8 cellular contexts compared by ENCODE assay signal in the genomic region with DNA sequence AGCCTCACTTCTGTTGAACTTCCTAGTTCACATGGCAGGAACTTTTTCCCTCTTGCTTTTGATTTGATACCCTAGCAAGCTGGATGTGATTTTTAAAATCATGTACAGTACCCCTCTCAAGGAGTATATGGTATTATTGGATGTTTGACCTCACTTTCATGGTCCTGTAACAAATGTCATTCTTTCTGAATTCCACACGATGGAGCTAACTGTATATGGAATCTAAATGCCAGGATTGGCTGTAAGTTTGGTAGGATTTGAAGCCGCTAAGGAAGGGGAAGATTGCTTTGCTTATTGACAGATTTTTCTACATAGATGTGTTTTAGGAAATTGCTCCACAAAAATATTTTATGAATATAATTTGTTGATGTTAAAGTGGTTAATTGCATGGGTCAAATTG. TPM values are rescaled to one million over a fixed set of nuclear protein-coding genes. Genes with fewer than 3 reads are reported as not detected.
DNase-seq lines count a peak whose midpoint lies in the region; ATAC-seq and TF ChIP-seq lines count a peak whose summit lies in the region.

No MANE protein-coding gene starts in this region.

- WGBS in right lobe of liver (ENCODE audit: insufficient coverage, low coverage, low lambda C conversion rate, missing lambda C conversion rate): 11% methylated on average over 2 of the region's 2 CpGs

- no peak overlapping the region for H3K27ac Mint-ChIP-seq in natural killer cell

- intact Hi-C loops in breast epithelium (cut with DNase I; ENCODE audit: low total_unique reads): loop anchor here (10.0 kb wide), 1 partner anchor 501 kb away; no protein-coding TSS in a partner anchor
- intact Hi-C loops in right lobe of liver (cut with DNase I): loop anchor here in 1 of 2 donors (10.0 kb wide), 1 partner anchor 501 kb away; no protein-coding TSS in a partner anchor
- intact Hi-C loops in natural killer cell (cut with micrococcal nuclease): no loop called here

- H3K4me3 ChIP-seq in breast epithelium (no peak overlapping the region), right lobe of liver (no peak overlapping the region)

- TF ChIP-seq CTCF in breast epithelium (IDR thresholded peaks at IDR 0.05) (peak in 2 of 3 donors; percentile 30 to 49), right lobe of liver (IDR thresholded peaks at IDR 0.05) (peak; percentile 58 to 71 (median 61)), natural killer cell (IDR thresholded peaks at IDR 0.05) (no peak)

- DNase-seq in EL (peak; percentile 41), NCI-H2081 treated with DMSO at 0.1 percent for 48 hours (lab: John Stamatoyannopoulos, UW) (peak; percentile 8), breast epithelium (ENCODE audit: low spot score in 2 of 2) (no peak), right lobe of liver (no peak), natural killer cell (no peak), T-helper 9 cell (no peak)

- H3K36me3 ChIP-seq in breast epithelium: no peaks in the 10 kb centered on the region
- H3K36me3 ChIP-seq in right lobe of liver: no peaks in the 10 kb centered on the region

- ATAC-seq in right lobe of liver (peak; percentile 57 to 65 (median 59)), natural killer cell (no peak), HG02642 (IDR thresholded peaks at IDR 0.05; ENCODE audit: poor library complexity, unreplicated experiment) (no peak), GM19035 (IDR thresholded peaks at IDR 0.05; ENCODE audit: unreplicated experiment) (no peak)

- H3K4me1 ChIP-seq in breast epithelium (no peaks in the 10 kb centered on the region), right lobe of liver (peaks cover 0 to 35% (median 17%) of the 10 kb centered on the region in 4 donors)

- H3K9me3 Mint-ChIP-seq in natural killer cell: no peaks in the 10 kb centered on the region

- H3K4me3 Mint-ChIP-seq in natural killer cell: no peak overlapping the region

- H3K9me3 ChIP-seq in breast epithelium (no peaks in the 10 kb centered on the region), right lobe of liver (no peaks in the 10 kb centered on the region)

- no peak overlapping the region for H3K27ac ChIP-seq in breast epithelium
- H3K27ac ChIP-seq in right lobe of liver: peak overlapping the region in 1 of 3 donors; percentile 65

- H3K36me3 Mint-ChIP-seq in natural killer cell: peaks cover 8% of the 10 kb centered on the region

- H3K4me1 Mint-ChIP-seq in natural killer cell: no peaks in the 10 kb centered on the region

- TF ChIP-seq POLR2A in breast epithelium (IDR thresholded peaks at IDR 0.05): no peak
- TF ChIP-seq POLR2A in right lobe of liver (IDR thresholded peaks at IDR 0.05): no peak

- H3K27me3 ChIP-seq in breast epithelium (no peaks in the 10 kb centered on the region), right lobe of liver (no peaks in the 10 kb centered on the region)

- peaks cover 0 to 2% of the 10 kb centered on the region in 2 donors for H3K27me3 Mint-ChIP-seq in natural killer cell (ENCODE audit: low read depth in 2 of 2)

RNA-seq across cellular contexts. Expression of gene MAIP1, which starts 18.3 kb away (rescaled TPM):
- total RNA-seq in breast epithelium (10 to 100 TPM; 17.0 to 27.4 (median 26.6) TPM), right lobe of liver (10 to 100 TPM; 23.4 to 39.7 (median 30.7) TPM), natural killer cell (10 to 100 TPM; 23.5 to 26.4 (median 23.6) TPM)

RNA-seq across cellular contexts. Expression of gene TYW5, which starts 18.4 kb away (rescaled TPM):
- total RNA-seq in breast epithelium (10 to 100 TPM in 1 of 3 donors, 1 to 10 TPM in 2; 7.2 to 12.9 (median 9.8) TPM), right lobe of liver (1 to 10 TPM; 4.1 to 6.4 (median 4.8) TPM), natural killer cell (10 to 100 TPM; 15.9 to 17.4 (median 16.9) TPM)

Comparison
In these comparisons a context has a peak if more than half of its experiments do, and no peak if none do; other contexts are left out.
1. DNase-seq: peak in EL (single experiment) and NCI-H2081 treated with DMSO at 0.1 percent for 48 hours (single experiment); none in breast epithelium (0 of 2), right lobe of liver (0 of 3), natural killer cell (single experiment) and T-helper 9 cell (single experiment).
2. ATAC-seq: peak in right lobe of liver (4 of 4); none in natural killer cell (0 of 3), HG02642 (single experiment) and GM19035 (single experiment).